20 cellular contexts compared by ENCODE assay signal in genomic region chr1:58949551-58950220, GRCh38.
"Had no signal": no experiment of that assay in that cellular context is flagged by ENCODE, and none has a peak within 500 bp of the region (broad histone marks: within the 10 kb centered on the region; RNA-seq: fewer than 3 reads in every experiment).

No MANE protein-coding gene starts in this region.

- H3K9me2 ChIP-seq: SK-N-SH had no signal

- ATAC-seq: Panc1 had no signal

- H3K9ac ChIP-seq: KMS-11, SK-N-SH had no signal

- DNase-seq: Kasumi-1, MM.1S, NCI-H1092 treated with DMSO at 0.1 percent for 48 hours, NCI-H1436, NCI-H1694, NCI-H187 treated with DMSO at 0.1 percent for 48 hours, NCI-H2029 treated with DMSO at 0.1 percent for 48 hours, NCI-H2171 treated with DMSO at 0.1 percent for 48 hours, NCI-H345, NCI-H524, NCI-H526 treated with DMSO at 0.1 percent for 48 hours, NCI-H774, SHP77, SK-N-SH, SW 1271 had no signal

- FAIRE-seq: HTR-8/SVneo had no signal

- H3K9me3 ChIP-seq: SK-N-SH had no signal

- H3K27ac ChIP-seq: HL-60, KMS-11, RWPE1 had no signal

- H3K4me2 ChIP-seq: KMS-11, SK-N-SH had no signal
